In genomic region chr1:61157420-61157987, GRCh38 we compare ENCODE assay signal across 8 cellular contexts.
DNase-seq lines count a peak whose midpoint lies in the region; ATAC-seq and TF ChIP-seq lines count a peak whose summit lies in the region.

No MANE protein-coding gene starts in this region.

- no peak for TF ChIP-seq CTCF in HFF-Myc (IDR thresholded peaks at IDR 0.05; ENCODE audit: low read depth, low read length, missing control alignments)

- DNase-seq in HFF-Myc (ENCODE audit: extremely low read depth, low read depth) (peak; percentile 58), glomerular visceral epithelial cell (ENCODE audit: extremely low spot score) (peak; percentile 83), NCI-H1417 treated with DMSO at 0.1 percent for 48 hours (lab: John Stamatoyannopoulos, UW) (no peak)
- DNase-seq in T-helper 2 cell treated with Interferon-gamma antibody and Interleukin-4, amounts not matched to agents 5 μg/mL and 100 μg/mL, for 36 hours (ENCODE audit: low spot score) = peak; percentile 4
- DNase-seq in activated T-cell treated with anti-CD3 and anti-CD28 coated beads, Interleukin-2, amount 50 U/mL, for 4 hours = no peak
- DNase-seq in activated CD4-positive, CD25-positive, alpha-beta regulatory T cell (lab: John Stamatoyannopoulos, UW) = no peak
- DNase-seq in stimulated activated CD4-positive, alpha-beta T cell treated with anti-CD3 and anti-CD28 coated beads, Interleukin-4, amount 100 ng/mL, for 4 hours = no peak

- no peaks in the 10 kb centered on the region for H3K9me3 Mint-ChIP-seq in T-helper 2 cell treated with Interferon-gamma antibody and Interleukin-4, amounts not matched to agents 5 μg/mL and 100 μg/mL, for 36 hours
- H3K9me3 Mint-ChIP-seq in stimulated activated memory B cell treated with anti-CD40 and anti-IgM and Interleukin-4, amounts not matched to agents 10 μg/mL and 1 μg/mL and 100 μg/mL, for 72 hours = no peaks in the 10 kb centered on the region
- no peaks in the 10 kb centered on the region for H3K9me3 Mint-ChIP-seq in activated T-cell treated with anti-CD3 and anti-CD28 coated beads, Interleukin-2, amount 50 U/mL, for 4 hours

- H3K4me3 Mint-ChIP-seq in T-helper 2 cell treated with Interferon-gamma antibody and Interleukin-4, amounts not matched to agents 5 μg/mL and 100 μg/mL, for 36 hours = no peak overlapping the region
- no peak overlapping the region for H3K4me3 Mint-ChIP-seq in stimulated activated memory B cell treated with anti-CD40 and anti-IgM and Interleukin-4, amounts not matched to agents 10 μg/mL and 1 μg/mL and 100 μg/mL, for 72 hours
- no peak overlapping the region for H3K4me3 Mint-ChIP-seq in activated T-cell treated with anti-CD3 and anti-CD28 coated beads, Interleukin-2, amount 50 U/mL, for 4 hours

- H3K4me1 Mint-ChIP-seq in T-helper 2 cell treated with Interferon-gamma antibody and Interleukin-4, amounts not matched to agents 5 μg/mL and 100 μg/mL, for 36 hours (ENCODE audit: low read depth) = peaks cover 2% of the 10 kb centered on the region
- no peaks in the 10 kb centered on the region for H3K4me1 Mint-ChIP-seq in stimulated activated memory B cell treated with anti-CD40 and anti-IgM and Interleukin-4, amounts not matched to agents 10 μg/mL and 1 μg/mL and 100 μg/mL, for 72 hours
- H3K4me1 Mint-ChIP-seq in activated T-cell treated with anti-CD3 and anti-CD28 coated beads, Interleukin-2, amount 50 U/mL, for 4 hours (ENCODE audit: low read depth) = peaks cover 14% of the 10 kb centered on the region

- H3K36me3 Mint-ChIP-seq in T-helper 2 cell treated with Interferon-gamma antibody and Interleukin-4, amounts not matched to agents 5 μg/mL and 100 μg/mL, for 36 hours (ENCODE audit: low read depth) = no peaks in the 10 kb centered on the region
- no peaks in the 10 kb centered on the region for H3K36me3 Mint-ChIP-seq in stimulated activated memory B cell treated with anti-CD40 and anti-IgM and Interleukin-4, amounts not matched to agents 10 μg/mL and 1 μg/mL and 100 μg/mL, for 72 hours
- H3K36me3 Mint-ChIP-seq in activated T-cell treated with anti-CD3 and anti-CD28 coated beads, Interleukin-2, amount 50 U/mL, for 4 hours (ENCODE audit: insufficient read depth) = peaks cover 5% of the 10 kb centered on the region

- no peak overlapping the region for H3K4me3 ChIP-seq in HFF-Myc (replicated peaks; ENCODE audit: low read depth, low read length)

- ATAC-seq in stimulated activated memory B cell treated with anti-CD40 and anti-IgM and Interleukin-4, amounts not matched to agents 10 μg/mL and 1 μg/mL and 100 μg/mL, for 72 hours = peak; percentile 20
- no peak for ATAC-seq in activated T-cell treated with anti-CD3 and anti-CD28 coated beads, Interleukin-2, amount 50 U/mL, for 4 hours

- peaks cover 22% of the 10 kb centered on the region for H3K27me3 Mint-ChIP-seq in T-helper 2 cell treated with Interferon-gamma antibody and Interleukin-4, amounts not matched to agents 5 μg/mL and 100 μg/mL, for 36 hours (ENCODE audit: low read depth)
- no peaks in the 10 kb centered on the region for H3K27me3 Mint-ChIP-seq in stimulated activated memory B cell treated with anti-CD40 and anti-IgM and Interleukin-4, amounts not matched to agents 10 μg/mL and 1 μg/mL and 100 μg/mL, for 72 hours
- H3K27me3 Mint-ChIP-seq in activated T-cell treated with anti-CD3 and anti-CD28 coated beads, Interleukin-2, amount 50 U/mL, for 4 hours (ENCODE audit: low read depth) = no peaks in the 10 kb centered on the region

- no peak overlapping the region for H3K27ac Mint-ChIP-seq in T-helper 2 cell treated with Interferon-gamma antibody and Interleukin-4, amounts not matched to agents 5 μg/mL and 100 μg/mL, for 36 hours
- H3K27ac Mint-ChIP-seq in stimulated activated memory B cell treated with anti-CD40 and anti-IgM and Interleukin-4, amounts not matched to agents 10 μg/mL and 1 μg/mL and 100 μg/mL, for 72 hours = no peak overlapping the region

Comparison
In these comparisons a context has a peak if more than half of its experiments do, and no peak if none do; other contexts are left out.
1. DNase-seq: peak in HFF-Myc (single experiment), T-helper 2 cell treated with Interferon-gamma antibody and Interleukin-4, amounts not matched to agents 5 μg/mL and 100 μg/mL, for 36 hours (single experiment) and glomerular visceral epithelial cell (single experiment); none in NCI-H1417 treated with DMSO at 0.1 percent for 48 hours (single experiment), activated T-cell treated with anti-CD3 and anti-CD28 coated beads, Interleukin-2, amount 50 U/mL, for 4 hours (single experiment), activated CD4-positive, CD25-positive, alpha-beta regulatory T cell (0 of 4) and stimulated activated CD4-positive, alpha-beta T cell treated with anti-CD3 and anti-CD28 coated beads, Interleukin-4, amount 100 ng/mL, for 4 hours (0 of 2).